ENCODE assay signal across 16 cellular contexts in the genomic region with DNA sequence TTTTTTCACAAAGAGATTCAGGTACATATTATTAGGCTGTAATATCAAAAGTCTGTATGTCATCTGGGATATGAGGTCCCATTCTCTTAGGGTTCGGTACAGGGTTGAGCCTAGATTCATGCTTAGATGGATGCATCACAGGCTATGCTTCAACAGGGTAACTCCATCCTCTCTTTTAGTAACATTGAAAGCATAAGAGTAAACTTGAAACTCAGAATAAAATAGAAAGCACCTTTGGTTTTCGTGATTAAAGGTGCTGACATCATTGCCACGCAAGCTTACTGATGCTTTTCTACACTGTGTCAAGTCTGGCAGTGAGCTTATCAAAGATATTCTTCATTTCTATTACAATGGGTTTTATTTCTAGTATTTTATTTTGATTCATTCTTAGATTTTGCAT.
"Had no signal": no experiment of that assay in that cellular context is flagged by ENCODE, and none has a peak within 500 bp of the region (broad histone marks: within the 10 kb centered on the region; RNA-seq: fewer than 3 reads in every experiment).

No MANE protein-coding gene starts in this region.

- DNase-seq: activated CD4-positive, alpha-beta T cell treated with anti-CD3 and anti-CD28 coated beads, Interleukin-2, amount 50 U/mL, for 1 hour; activated CD4-positive, CD25-positive, alpha-beta regulatory T cell; activated effector memory CD4-positive, alpha-beta T cell treated with anti-CD3 and anti-CD28 coated beads, Interleukin-2, amount 50 U/mL, for 16 hours; activated T-cell treated with anti-CD3 and anti-CD28 coated beads, Interleukin-2, amount 50 U/mL, for 24 hours; erythroblast; gastrocnemius medialis; left lung; mucosa of descending colon; naive thymus-derived CD4-positive, alpha-beta T cell; pancreas; stimulated activated CD4-positive, alpha-beta T cell treated with anti-CD3 and anti-CD28 coated beads, Interleukin-12 subunit alpha, Interleukin-12 subunit beta, amount 100 ng/mL, for 4 hours; stimulated activated CD4-positive, alpha-beta T cell treated with anti-CD3 and anti-CD28 coated beads, Interleukin-2, amount 100 ng/mL, for 24 hours; tibial artery had no signal

- H3K4me1 ChIP-seq: gastrocnemius medialis, left lung, pancreas, tibial artery had no signal

- H3K36me3 Mint-ChIP-seq: activated naive CD4-positive, alpha-beta T cell treated with anti-CD3 and anti-CD28 coated beads, Interleukin-2, amount 50 U/mL, for 72 hours; memory B cell; naive thymus-derived CD4-positive, alpha-beta T cell had no signal

- H3K27me3 Mint-ChIP-seq: activated T-cell treated with anti-CD3 and anti-CD28 coated beads, Interleukin-2, amount 50 U/mL, for 24 hours; memory B cell; naive thymus-derived CD4-positive, alpha-beta T cell had no signal

- H3K4me3 Mint-ChIP-seq: activated T-cell treated with anti-CD3 and anti-CD28 coated beads, Interleukin-2, amount 50 U/mL, for 24 hours; memory B cell; naive thymus-derived CD4-positive, alpha-beta T cell had no signal

- H3K27ac Mint-ChIP-seq: activated naive CD4-positive, alpha-beta T cell treated with anti-CD3 and anti-CD28 coated beads, Interleukin-2, amount 50 U/mL, for 72 hours; activated T-cell treated with anti-CD3 and anti-CD28 coated beads, Interleukin-2, amount 50 U/mL, for 24 hours; memory B cell; naive thymus-derived CD4-positive, alpha-beta T cell had no signal

- H3K36me3 ChIP-seq: cardiac muscle cell, gastrocnemius medialis, left lung, pancreas, tibial artery had no signal

- H3K9me3 Mint-ChIP-seq: activated T-cell treated with anti-CD3 and anti-CD28 coated beads, Interleukin-2, amount 50 U/mL, for 24 hours had no signal

- ATAC-seq: gastrocnemius medialis; left lung; mucosa of descending colon; naive thymus-derived CD4-positive, alpha-beta T cell; pancreas had no signal

- H3K27ac ChIP-seq: cardiac muscle cell, gastrocnemius medialis, left lung, pancreas, tibial artery had no signal

- H3K4me1 Mint-ChIP-seq: memory B cell; naive thymus-derived CD4-positive, alpha-beta T cell had no signal

- H3K4me3 ChIP-seq: cardiac muscle cell, gastrocnemius medialis, left lung, mucosa of descending colon, pancreas, tibial artery had no signal

- H3K9me3 ChIP-seq: gastrocnemius medialis, left lung, mucosa of descending colon, pancreas, tibial artery had no signal

- H3K27me3 ChIP-seq: cardiac muscle cell, gastrocnemius medialis, left lung, pancreas, tibial artery had no signal
